Comparison of ENCODE assay signal across 1 cellular context in the genomic region with DNA sequence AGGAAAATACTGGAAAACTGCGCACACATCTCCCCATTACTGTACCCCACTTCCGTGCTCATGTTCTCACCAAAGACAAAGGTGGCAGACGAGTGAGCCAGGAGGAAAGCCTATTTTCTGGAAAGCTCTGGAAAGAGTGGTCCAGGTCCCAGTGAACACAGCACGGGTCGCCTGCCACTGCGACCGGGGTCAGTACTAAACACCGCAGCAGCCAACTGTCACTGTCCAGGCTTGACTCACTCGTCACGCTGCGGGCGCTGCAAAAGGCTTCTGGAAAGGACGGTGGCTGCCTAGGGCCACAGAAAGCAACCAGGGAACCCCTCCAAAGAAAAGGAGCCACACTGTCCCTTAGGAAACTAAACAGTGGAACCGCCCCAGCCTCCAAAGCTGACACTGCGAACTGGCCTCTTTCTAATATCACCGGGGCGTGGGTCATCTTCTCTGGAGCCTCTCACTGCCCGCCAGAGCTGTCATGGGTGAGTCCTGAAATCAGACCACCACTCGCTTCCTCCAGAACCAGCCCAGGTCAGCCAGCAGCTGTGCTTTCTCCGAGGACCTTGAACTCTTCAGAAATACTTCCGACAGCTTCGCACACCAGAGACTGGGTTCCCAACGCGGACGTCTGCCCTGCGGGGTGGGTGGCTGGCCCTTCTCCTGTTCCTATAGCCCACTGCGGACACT.
TF ChIP-seq lines count a peak whose summit lies in the region.

No MANE protein-coding gene starts in this region.

TF ChIP-seq in IMR-90, 13 proteins besides CTCF, POLR2A, EP300 and RAD21 (continued from another document):
- TF ChIP-seq RFX5 (IDR thresholded peaks at IDR 0.05; ENCODE audit: low read depth, low read length) = no peak
- TF ChIP-seq, protein P1, sequence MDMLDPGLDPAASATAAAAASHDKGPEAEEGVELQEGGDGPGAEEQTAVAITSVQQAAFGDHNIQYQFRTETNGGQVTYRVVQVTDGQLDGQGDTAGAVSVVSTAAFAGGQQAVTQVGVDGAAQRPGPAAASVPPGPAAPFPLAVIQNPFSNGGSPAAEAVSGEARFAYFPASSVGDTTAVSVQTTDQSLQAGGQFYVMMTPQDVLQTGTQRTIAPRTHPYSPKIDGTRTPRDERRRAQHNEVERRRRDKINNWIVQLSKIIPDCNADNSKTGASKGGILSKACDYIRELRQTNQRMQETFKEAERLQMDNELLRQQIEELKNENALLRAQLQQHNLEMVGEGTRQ (IDR thresholded peaks at IDR 0.05; ENCODE audit: low read depth, low read length) = no peak
